1 cellular context compared by ENCODE assay signal in the genomic region with DNA sequence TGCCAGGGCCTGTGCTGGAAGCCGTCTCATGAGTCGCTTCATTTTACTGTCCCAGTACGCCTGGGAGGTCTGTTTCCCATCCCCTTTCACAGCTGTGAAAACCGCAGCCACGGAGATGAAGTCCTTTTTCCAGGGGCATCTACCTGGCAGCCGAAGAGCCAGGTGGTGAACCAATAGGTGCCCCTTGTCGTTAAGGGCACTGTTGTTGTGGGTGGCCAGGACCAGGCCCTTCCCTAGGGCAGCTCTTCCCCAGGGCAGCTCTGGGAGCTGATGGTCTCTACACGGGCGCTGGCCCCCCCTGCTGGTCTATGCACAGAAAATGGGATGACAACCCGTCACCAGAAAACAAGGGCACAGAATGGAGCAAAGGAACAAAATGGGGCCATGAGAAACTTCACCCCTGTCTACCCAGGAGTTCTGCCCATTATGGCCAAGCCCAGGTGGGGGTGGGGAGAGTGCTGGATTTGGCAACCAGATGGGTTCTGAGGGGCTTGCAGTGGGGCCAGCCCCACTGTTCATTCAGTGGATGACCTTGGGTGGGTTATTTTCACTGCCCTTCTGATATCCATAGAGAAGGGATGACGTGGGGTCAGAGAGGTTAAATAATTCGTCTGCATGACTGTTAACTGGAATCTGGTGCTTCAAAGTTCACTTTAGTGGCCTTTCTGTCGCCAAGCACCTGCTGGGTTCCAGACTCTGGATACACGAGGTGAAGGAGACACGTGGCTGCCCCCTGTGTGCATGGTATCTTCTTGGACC.
TF ChIP-seq lines count a peak whose summit lies in the region.

No MANE protein-coding gene starts in this region.

TF ChIP-seq in HepG2, 621 proteins besides CTCF, POLR2A, EP300 and RAD21 (continued from another document and continues in another):
- no peak for TF ChIP-seq TOPORS (CRISPR knock-in tag; IDR thresholded peaks at IDR 0.05)
- no peak for TF ChIP-seq SIX1 (CRISPR knock-in tag; IDR thresholded peaks at IDR 0.05; ENCODE audit: borderline replicate concordance)
- TF ChIP-seq BORCS8-MEF2B (CRISPR knock-in tag; IDR thresholded peaks at IDR 0.05): no peak
- TF ChIP-seq SMARCC2 (IDR thresholded peaks at IDR 0.05): no peak
- peak; percentile 74; the same call in 1 of the 2 replicates for TF ChIP-seq ETV6 (CRISPR knock-in tag; conservative IDR thresholded peaks at IDR 0.05)
- TF ChIP-seq CHCHD3 (CRISPR knock-in tag; IDR thresholded peaks at IDR 0.05): no peak
- TF ChIP-seq FOXC1 (CRISPR knock-in tag; IDR thresholded peaks at IDR 0.05; ENCODE audit: borderline replicate concordance): peak; percentile 67; the same call in 1 of the 2 replicates
- peak; percentile 70; the same call in 1 of the 2 replicates for TF ChIP-seq PHF21A (CRISPR knock-in tag; IDR thresholded peaks at IDR 0.05)
- no peak for TF ChIP-seq ZNF282 (IDR thresholded peaks at IDR 0.05; ENCODE audit: partially characterized antibody)
- TF ChIP-seq ZNF431 (CRISPR knock-in tag; IDR thresholded peaks at IDR 0.05; ENCODE audit: borderline replicate concordance, low read depth): no peak
- TF ChIP-seq, protein P1, sequence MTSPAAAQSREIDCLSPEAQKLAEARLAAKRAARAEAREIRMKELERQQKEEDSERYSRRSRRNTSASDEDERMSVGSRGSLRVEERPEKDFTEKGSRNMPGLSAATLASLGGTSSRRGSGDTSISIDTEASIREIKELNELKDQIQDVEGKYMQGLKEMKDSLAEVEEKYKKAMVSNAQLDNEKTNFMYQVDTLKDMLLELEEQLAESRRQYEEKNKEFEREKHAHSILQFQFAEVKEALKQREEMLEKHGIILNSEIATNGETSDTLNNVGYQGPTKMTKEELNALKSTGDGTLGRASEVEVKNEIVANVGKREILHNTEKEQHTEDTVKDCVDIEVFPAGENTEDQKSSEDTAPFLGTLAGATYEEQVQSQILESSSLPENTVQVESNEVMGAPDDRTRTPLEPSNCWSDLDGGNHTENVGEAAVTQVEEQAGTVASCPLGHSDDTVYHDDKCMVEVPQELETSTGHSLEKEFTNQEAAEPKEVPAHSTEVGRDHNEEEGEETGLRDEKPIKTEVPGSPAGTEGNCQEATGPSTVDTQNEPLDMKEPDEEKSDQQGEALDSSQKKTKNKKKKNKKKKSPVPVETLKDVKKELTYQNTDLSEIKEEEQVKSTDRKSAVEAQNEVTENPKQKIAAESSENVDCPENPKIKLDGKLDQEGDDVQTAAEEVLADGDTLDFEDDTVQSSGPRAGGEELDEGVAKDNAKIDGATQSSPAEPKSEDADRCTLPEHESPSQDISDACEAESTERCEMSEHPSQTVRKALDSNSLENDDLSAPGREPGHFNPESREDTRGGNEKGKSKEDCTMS (CRISPR knock-in tag; conservative IDR thresholded peaks at IDR 0.05): no peak
- TF ChIP-seq DMAP1 (CRISPR knock-in tag; IDR thresholded peaks at IDR 0.05): peak; percentile 47; the same call in 1 of the 2 replicates
- TF ChIP-seq HNF4G (IDR thresholded peaks at IDR 0.05; ENCODE audit: borderline replicate concordance, low read depth, low read length): no peak
- TF ChIP-seq HNF4G (CRISPR knock-in tag; IDR thresholded peaks at IDR 0.05; ENCODE audit: borderline replicate concordance, low read depth): no peak; the same call in 1 of the 2 replicates
- TF ChIP-seq, protein P2, sequence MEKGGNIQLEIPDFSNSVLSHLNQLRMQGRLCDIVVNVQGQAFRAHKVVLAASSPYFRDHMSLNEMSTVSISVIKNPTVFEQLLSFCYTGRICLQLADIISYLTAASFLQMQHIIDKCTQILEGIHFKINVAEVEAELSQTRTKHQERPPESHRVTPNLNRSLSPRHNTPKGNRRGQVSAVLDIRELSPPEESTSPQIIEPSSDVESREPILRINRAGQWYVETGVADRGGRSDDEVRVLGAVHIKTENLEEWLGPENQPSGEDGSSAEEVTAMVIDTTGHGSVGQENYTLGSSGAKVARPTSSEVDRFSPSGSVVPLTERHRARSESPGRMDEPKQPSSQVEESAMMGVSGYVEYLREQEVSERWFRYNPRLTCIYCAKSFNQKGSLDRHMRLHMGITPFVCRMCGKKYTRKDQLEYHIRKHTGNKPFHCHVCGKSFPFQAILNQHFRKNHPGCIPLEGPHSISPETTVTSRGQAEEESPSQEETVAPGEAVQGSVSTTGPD (CRISPR knock-in tag; IDR thresholded peaks at IDR 0.05): no peak
- TF ChIP-seq, protein P3, sequence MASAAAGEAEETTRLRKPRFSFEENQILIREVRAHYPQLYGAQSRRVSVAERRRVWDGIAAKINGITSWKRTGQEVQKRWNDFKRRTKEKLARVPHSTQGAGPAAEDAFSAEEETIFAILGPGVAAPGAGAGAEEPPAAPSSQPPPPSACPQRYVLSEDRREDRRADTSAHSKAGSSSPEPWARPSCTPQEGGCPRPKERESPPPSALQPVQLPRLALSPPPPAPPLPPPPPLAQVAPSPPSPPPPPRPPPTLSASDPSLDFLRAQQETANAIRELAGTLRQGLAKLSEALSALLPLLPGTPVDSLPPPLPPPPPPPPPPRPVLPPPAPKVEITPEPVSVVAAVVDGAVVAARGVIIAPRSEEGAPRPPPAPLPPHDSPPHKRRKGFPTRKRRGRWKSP (CRISPR knock-in tag; IDR thresholded peaks at IDR 0.05): no peak
- no peak for TF ChIP-seq EED (CRISPR knock-in tag; IDR thresholded peaks at IDR 0.05)
- 0 out of 2 replicates have a peak, but pooled peaks have one; percentile 27 for TF ChIP-seq ZNF124 (CRISPR knock-in tag; IDR thresholded peaks at IDR 0.05)
- TF ChIP-seq KLF13 (CRISPR knock-in tag; IDR thresholded peaks at IDR 0.05): no peak
- TF ChIP-seq ZNF780A (CRISPR knock-in tag; IDR thresholded peaks at IDR 0.05): no peak
- 0 out of 2 replicates have a peak, but pooled peaks have one; percentile 36 for TF ChIP-seq TP53 (CRISPR knock-in tag; conservative IDR thresholded peaks at IDR 0.05)
- no peak for TF ChIP-seq HNRNPLL (IDR thresholded peaks at IDR 0.05; ENCODE audit: low read depth, low read length, poor library complexity, severe bottlenecking)
- no peak for TF ChIP-seq POLR2AphosphoS2 (IDR thresholded peaks at IDR 0.05; ENCODE audit: low read depth, low read length)
- no peak for TF ChIP-seq ZNF460 (CRISPR knock-in tag; IDR thresholded peaks at IDR 0.05; ENCODE audit: borderline replicate concordance)
- peak; percentile 47 for TF ChIP-seq FOSL2 (CRISPR knock-in tag; IDR thresholded peaks at IDR 0.05)
- TF ChIP-seq POGZ (CRISPR knock-in tag; IDR thresholded peaks at IDR 0.05): no peak; the same call in 1 of the 2 replicates
- TF ChIP-seq, protein P4, sequence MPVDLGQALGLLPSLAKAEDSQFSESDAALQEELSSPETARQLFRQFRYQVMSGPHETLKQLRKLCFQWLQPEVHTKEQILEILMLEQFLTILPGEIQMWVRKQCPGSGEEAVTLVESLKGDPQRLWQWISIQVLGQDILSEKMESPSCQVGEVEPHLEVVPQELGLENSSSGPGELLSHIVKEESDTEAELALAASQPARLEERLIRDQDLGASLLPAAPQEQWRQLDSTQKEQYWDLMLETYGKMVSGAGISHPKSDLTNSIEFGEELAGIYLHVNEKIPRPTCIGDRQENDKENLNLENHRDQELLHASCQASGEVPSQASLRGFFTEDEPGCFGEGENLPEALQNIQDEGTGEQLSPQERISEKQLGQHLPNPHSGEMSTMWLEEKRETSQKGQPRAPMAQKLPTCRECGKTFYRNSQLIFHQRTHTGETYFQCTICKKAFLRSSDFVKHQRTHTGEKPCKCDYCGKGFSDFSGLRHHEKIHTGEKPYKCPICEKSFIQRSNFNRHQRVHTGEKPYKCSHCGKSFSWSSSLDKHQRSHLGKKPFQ (CRISPR knock-in tag; IDR thresholded peaks at IDR 0.05; ENCODE audit: insufficient replicate concordance): peak; percentile 53
- peak; percentile 70; the same call in 1 of the 2 replicates for TF ChIP-seq SMAD3 (CRISPR knock-in tag; IDR thresholded peaks at IDR 0.05)
- TF ChIP-seq ZNF264 (CRISPR knock-in tag; IDR thresholded peaks at IDR 0.05): peak; percentile 76; the same call in 1 of the 2 replicates
- no peak for TF ChIP-seq ZFYVE20 (CRISPR knock-in tag; IDR thresholded peaks at IDR 0.05; ENCODE audit: borderline replicate concordance, low read depth)
- TF ChIP-seq ZKSCAN1 (IDR thresholded peaks at IDR 0.05; ENCODE audit: low read length): no peak
- TF ChIP-seq ZNF138 (CRISPR knock-in tag; IDR thresholded peaks at IDR 0.05; ENCODE audit: low read depth): no peak
- TF ChIP-seq, protein P5, sequence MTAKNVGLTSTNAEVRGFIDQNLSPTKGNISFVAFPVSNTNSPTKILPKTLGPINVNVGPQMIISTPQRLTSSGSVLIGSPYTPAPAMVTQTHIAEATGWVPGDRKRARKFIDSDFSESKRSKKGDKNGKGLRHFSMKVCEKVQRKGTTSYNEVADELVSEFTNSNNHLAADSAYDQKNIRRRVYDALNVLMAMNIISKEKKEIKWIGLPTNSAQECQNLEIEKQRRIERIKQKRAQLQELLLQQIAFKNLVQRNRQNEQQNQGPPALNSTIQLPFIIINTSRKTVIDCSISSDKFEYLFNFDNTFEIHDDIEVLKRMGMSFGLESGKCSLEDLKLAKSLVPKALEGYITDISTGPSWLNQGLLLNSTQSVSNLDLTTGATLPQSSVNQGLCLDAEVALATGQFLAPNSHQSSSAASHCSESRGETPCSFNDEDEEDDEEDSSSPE (CRISPR knock-in tag; IDR thresholded peaks at IDR 0.05): no peak
- TF ChIP-seq, protein P6, sequence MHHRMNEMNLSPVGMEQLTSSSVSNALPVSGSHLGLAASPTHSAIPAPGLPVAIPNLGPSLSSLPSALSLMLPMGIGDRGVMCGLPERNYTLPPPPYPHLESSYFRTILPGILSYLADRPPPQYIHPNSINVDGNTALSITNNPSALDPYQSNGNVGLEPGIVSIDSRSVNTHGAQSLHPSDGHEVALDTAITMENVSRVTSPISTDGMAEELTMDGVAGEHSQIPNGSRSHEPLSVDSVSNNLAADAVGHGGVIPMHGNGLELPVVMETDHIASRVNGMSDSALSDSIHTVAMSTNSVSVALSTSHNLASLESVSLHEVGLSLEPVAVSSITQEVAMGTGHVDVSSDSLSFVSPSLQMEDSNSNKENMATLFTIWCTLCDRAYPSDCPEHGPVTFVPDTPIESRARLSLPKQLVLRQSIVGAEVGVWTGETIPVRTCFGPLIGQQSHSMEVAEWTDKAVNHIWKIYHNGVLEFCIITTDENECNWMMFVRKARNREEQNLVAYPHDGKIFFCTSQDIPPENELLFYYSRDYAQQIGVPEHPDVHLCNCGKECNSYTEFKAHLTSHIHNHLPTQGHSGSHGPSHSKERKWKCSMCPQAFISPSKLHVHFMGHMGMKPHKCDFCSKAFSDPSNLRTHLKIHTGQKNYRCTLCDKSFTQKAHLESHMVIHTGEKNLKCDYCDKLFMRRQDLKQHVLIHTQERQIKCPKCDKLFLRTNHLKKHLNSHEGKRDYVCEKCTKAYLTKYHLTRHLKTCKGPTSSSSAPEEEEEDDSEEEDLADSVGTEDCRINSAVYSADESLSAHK (CRISPR knock-in tag; IDR thresholded peaks at IDR 0.05; ENCODE audit: borderline replicate concordance): no peak
- no peak for TF ChIP-seq ZNF343 (CRISPR knock-in tag; IDR thresholded peaks at IDR 0.05)
- TF ChIP-seq, protein P7, sequence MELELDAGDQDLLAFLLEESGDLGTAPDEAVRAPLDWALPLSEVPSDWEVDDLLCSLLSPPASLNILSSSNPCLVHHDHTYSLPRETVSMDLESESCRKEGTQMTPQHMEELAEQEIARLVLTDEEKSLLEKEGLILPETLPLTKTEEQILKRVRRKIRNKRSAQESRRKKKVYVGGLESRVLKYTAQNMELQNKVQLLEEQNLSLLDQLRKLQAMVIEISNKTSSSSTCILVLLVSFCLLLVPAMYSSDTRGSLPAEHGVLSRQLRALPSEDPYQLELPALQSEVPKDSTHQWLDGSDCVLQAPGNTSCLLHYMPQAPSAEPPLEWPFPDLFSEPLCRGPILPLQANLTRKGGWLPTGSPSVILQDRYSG (CRISPR knock-in tag; IDR thresholded peaks at IDR 0.05): no peak
- TF ChIP-seq ZNF569 (CRISPR knock-in tag; IDR thresholded peaks at IDR 0.05; ENCODE audit: borderline replicate concordance): no peak
- no peak for TF ChIP-seq RORA (CRISPR knock-in tag; IDR thresholded peaks at IDR 0.05)
- TF ChIP-seq NKX3-1 (CRISPR knock-in tag; IDR thresholded peaks at IDR 0.05): peak; percentile 72; the same call in 1 of the 2 replicates
- TF ChIP-seq GATAD1 (CRISPR knock-in tag; IDR thresholded peaks at IDR 0.05): peak; percentile 14; the same call in 1 of the 2 replicates
- no peak for TF ChIP-seq PRMT3 (CRISPR knock-in tag; IDR thresholded peaks at IDR 0.05; ENCODE audit: borderline replicate concordance, low read depth)
- TF ChIP-seq SRSF4 (IDR thresholded peaks at IDR 0.05; ENCODE audit: low read depth, low read length, poor library complexity, severe bottlenecking): no peak
- TF ChIP-seq ATAD3A (CRISPR knock-in tag; IDR thresholded peaks at IDR 0.05): no peak
- no peak for TF ChIP-seq ZNF790 (CRISPR knock-in tag; IDR thresholded peaks at IDR 0.05; ENCODE audit: borderline replicate concordance)
- TF ChIP-seq ZNF205 (CRISPR knock-in tag; IDR thresholded peaks at IDR 0.05): peak; percentile 52; the same call in 1 of the 2 replicates
- TF ChIP-seq ZNF329 (CRISPR knock-in tag; IDR thresholded peaks at IDR 0.05; ENCODE audit: low read depth): no peak
- TF ChIP-seq, protein P8, sequence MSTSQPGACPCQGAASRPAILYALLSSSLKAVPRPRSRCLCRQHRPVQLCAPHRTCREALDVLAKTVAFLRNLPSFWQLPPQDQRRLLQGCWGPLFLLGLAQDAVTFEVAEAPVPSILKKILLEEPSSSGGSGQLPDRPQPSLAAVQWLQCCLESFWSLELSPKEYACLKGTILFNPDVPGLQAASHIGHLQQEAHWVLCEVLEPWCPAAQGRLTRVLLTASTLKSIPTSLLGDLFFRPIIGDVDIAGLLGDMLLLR (CRISPR knock-in tag; IDR thresholded peaks at IDR 0.05): peak; percentile 25; the same call in 1 of the 2 replicates
- TF ChIP-seq, protein P9, sequence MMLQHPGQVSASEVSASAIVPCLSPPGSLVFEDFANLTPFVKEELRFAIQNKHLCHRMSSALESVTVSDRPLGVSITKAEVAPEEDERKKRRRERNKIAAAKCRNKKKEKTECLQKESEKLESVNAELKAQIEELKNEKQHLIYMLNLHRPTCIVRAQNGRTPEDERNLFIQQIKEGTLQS (CRISPR knock-in tag; IDR thresholded peaks at IDR 0.05): no peak
- TF ChIP-seq REPIN1 (CRISPR knock-in tag; IDR thresholded peaks at IDR 0.05; ENCODE audit: borderline replicate concordance, low read depth): peak; percentile 49; the same call in 1 of the 2 replicates
- TF ChIP-seq ZC3H4 (CRISPR knock-in tag; IDR thresholded peaks at IDR 0.05; ENCODE audit: borderline replicate concordance): no peak
- no peak for TF ChIP-seq ARID2 (CRISPR knock-in tag; IDR thresholded peaks at IDR 0.05; ENCODE audit: borderline replicate concordance)
- no peak for TF ChIP-seq ZNF33A (CRISPR knock-in tag; IDR thresholded peaks at IDR 0.05; ENCODE audit: borderline replicate concordance)
- TF ChIP-seq NBN (conservative IDR thresholded peaks at IDR 0.05): no peak
- peak; percentile 31; the same call in 1 of the 2 replicates for TF ChIP-seq KLF6 (CRISPR knock-in tag; IDR thresholded peaks at IDR 0.05)
- peak; percentile 83; the same call in 1 of the 2 replicates for TF ChIP-seq ZNF766 (CRISPR knock-in tag; IDR thresholded peaks at IDR 0.05; ENCODE audit: borderline replicate concordance)
- TF ChIP-seq, protein P10, sequence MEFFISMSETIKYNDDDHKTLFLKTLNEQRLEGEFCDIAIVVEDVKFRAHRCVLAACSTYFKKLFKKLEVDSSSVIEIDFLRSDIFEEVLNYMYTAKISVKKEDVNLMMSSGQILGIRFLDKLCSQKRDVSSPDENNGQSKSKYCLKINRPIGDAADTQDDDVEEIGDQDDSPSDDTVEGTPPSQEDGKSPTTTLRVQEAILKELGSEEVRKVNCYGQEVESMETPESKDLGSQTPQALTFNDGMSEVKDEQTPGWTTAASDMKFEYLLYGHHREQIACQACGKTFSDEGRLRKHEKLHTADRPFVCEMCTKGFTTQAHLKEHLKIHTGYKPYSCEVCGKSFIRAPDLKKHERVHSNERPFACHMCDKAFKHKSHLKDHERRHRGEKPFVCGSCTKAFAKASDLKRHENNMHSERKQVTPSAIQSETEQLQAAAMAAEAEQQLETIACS (CRISPR knock-in tag; IDR thresholded peaks at IDR 0.05): no peak
- no peak for TF ChIP-seq DNMT1 (CRISPR knock-in tag; IDR thresholded peaks at IDR 0.05)
